ENCODE assay signal across 8 cellular contexts in genomic region chr11:9314291-9315077, GRCh38. TPM values are rescaled to one million over a fixed set of nuclear protein-coding genes. Genes with fewer than 3 reads are reported as not detected.
A peak's percentile ranks its signal among the peaks of the same experiment; 100 is the strongest.
DNase-seq lines count a peak whose midpoint lies in the region; ATAC-seq and TF ChIP-seq lines count a peak whose summit lies in the region.

Gene TMEM41B (minus strand): TSS chr11:9314593. CDS start chr11:9314441, 152 bp downstream.

- WGBS in prostate gland = 1% methylated on average over 44 of the region's 71 CpGs
- WGBS in urinary bladder = under 1% methylated on average over 71 of the region's 71 CpGs

- peak; percentile 94 for TF ChIP-seq POLR2A in prostate gland (IDR thresholded peaks at IDR 0.05)

- H3K27me3 ChIP-seq in left ventricle myocardium inferior (ENCODE audit: low read depth) (peaks cover 12% of the 10 kb centered on the region), prostate gland (replicated peaks; ENCODE audit: insufficient read depth) (no peaks in the 10 kb centered on the region)

- in situ Hi-C loops in GM13976 (cut with MboI; ENCODE audit: low sequenced_read_pairs, unreplicated experiment) = no loop called here

- H3K9me3 ChIP-seq in left ventricle myocardium inferior (replicated peaks) = no peaks in the 10 kb centered on the region
- H3K9me3 ChIP-seq in prostate gland = no peaks in the 10 kb centered on the region

- DNase-seq in GM13976 (ENCODE audit: low spot score) = peak; percentile 100
- DNase-seq in NCI-H146 treated with DMSO at 0.1 percent for 48 hours (lab: John Stamatoyannopoulos, UW; ENCODE audit: unreplicated experiment) = peak; percentile 96
- peak; percentile 98 for DNase-seq in amniotic stem cell (lab: John Stamatoyannopoulos, UW)
- DNase-seq in left ventricle myocardium inferior = peak; percentile 99
- peak; percentile 95 for DNase-seq in prostate gland (ENCODE audit: low spot score)

- H3K36me3 ChIP-seq in left ventricle myocardium inferior = no peaks in the 10 kb centered on the region
- no peaks in the 10 kb centered on the region for H3K36me3 ChIP-seq in prostate gland
- H3K36me3 ChIP-seq in urinary bladder (ENCODE audit: insufficient read depth) = no peaks in the 10 kb centered on the region

- peak within 1 kb of the TSS; percentile 87 for H3K27ac ChIP-seq in left ventricle myocardium inferior (replicated peaks)
- H3K27ac ChIP-seq in prostate gland = peak within 1 kb of the TSS; percentile 88 to 89
- peak within 1 kb of the TSS; percentile 85 for H3K27ac ChIP-seq in urinary bladder (ENCODE audit: low read depth)

- intact Hi-C loops in T-helper 1 cell treated with Interleukin-12 subunit alpha and Interleukin-12 subunit beta and Interleukin-4 antibody, amounts not matched to agents 30 ng/mL and 1 ng/mL, for 36 hours (cut with micrococcal nuclease) = loop anchor here (1.0 to 5.0 kb wide), 16 partner anchors 34 to 1492 kb away; partner anchors contain the start of genes ADM, EIF3F, IPO7 and RPL27A
- intact Hi-C loops in left ventricle myocardium inferior (cut with micrococcal nuclease) (loop anchor here (10.0 kb wide), 1 partner anchor 70 kb away; the partner anchor contains the start of gene IPO7), prostate gland (cut with DNase I) (loop anchor here (5.0 to 10.0 kb wide), 3 partner anchors 48 to 150 kb away; partner anchors contain the start of genes IPO7 and ZNF143)

- peak; percentile 97 for ATAC-seq in HG02870 (IDR thresholded peaks at IDR 0.05; ENCODE audit: unreplicated experiment)

- peak within 1 kb of the TSS; percentile 99 for H3K4me3 ChIP-seq in left ventricle myocardium inferior
- peak within 1 kb of the TSS; percentile 87 to 99 for H3K4me3 ChIP-seq in prostate gland
- H3K4me3 ChIP-seq in urinary bladder (ENCODE audit: low read depth, low read length) = peak within 1 kb of the TSS; percentile 90

- TF ChIP-seq CTCF in GM13976 (IDR thresholded peaks at IDR 0.05; ENCODE audit: borderline replicate concordance, control extremely low read depth, extremely low read depth, insufficient read depth, missing control alignments) = no peak
- TF ChIP-seq CTCF in left ventricle myocardium inferior (IDR thresholded peaks at IDR 0.05; ENCODE audit: borderline replicate concordance) = peak; percentile 22
- peak in 2 of 4 experiments; percentile 18 to 31 for TF ChIP-seq CTCF in prostate gland (IDR thresholded peaks at IDR 0.05)

- H3K4me1 ChIP-seq in left ventricle myocardium inferior (peaks cover 41% of the 10 kb centered on the region), prostate gland (replicated peaks) (peaks cover 3% of the 10 kb centered on the region), urinary bladder (ENCODE audit: insufficient read depth) (no peaks in the 10 kb centered on the region)

RNA-seq across cellular contexts. Expression of gene TMEM41B, which starts in this region (rescaled TPM):
- 39.5 and 43.1 TPM in 2 replicates for total RNA-seq in T-helper 1 cell treated with Interleukin-12 subunit alpha and Interleukin-12 subunit beta and Interleukin-4 antibody, amounts not matched to agents 30 ng/mL and 1 ng/mL, for 36 hours
- total RNA-seq in left ventricle myocardium inferior (20.2 TPM), prostate gland (10 to 100 TPM; 29.9 to 54.6 TPM), urinary bladder (51.0 TPM)
- 9.1 TPM for polyA plus RNA-seq in urinary bladder

Comparison
In these comparisons a context has a peak if more than half of its experiments do, and no peak if none do; other contexts are left out.
1. Peak in every context shown above with its lines: DNase-seq, ATAC-seq, H3K4me3 ChIP-seq and H3K27ac ChIP-seq.